Comparison of ENCODE assay signal across 3 cellular contexts in the genomic region with DNA sequence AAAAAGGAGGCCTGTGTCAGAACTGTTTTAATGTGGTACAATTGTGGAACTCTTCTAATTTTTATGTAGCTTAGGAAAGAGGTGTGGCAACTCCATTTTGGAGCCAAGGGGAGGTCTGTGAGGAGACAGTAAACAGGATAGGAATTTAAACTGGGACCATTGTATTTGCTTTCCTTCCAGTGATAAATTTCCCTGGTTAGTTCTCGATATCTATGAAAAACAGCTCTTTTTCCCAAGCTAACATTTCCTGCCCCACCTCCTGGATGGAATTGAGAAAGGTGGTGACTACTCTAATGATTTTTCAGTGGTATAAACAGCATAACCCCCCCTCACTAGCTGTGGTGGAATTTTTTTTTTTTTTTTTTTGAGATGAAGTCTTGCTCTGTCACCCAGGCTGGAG.
TF ChIP-seq lines count a peak whose summit lies in the region.

No MANE protein-coding gene starts in this region.

TF ChIP-seq in liver, 16 proteins besides CTCF, POLR2A, EP300 and RAD21:
- peak; percentile 32 for TF ChIP-seq YY1 (IDR thresholded peaks at IDR 0.05)
- no peak for TF ChIP-seq HNF4G (IDR thresholded peaks at IDR 0.05)
- TF ChIP-seq RXRA (IDR thresholded peaks at IDR 0.05): no peak

TF ChIP-seq in HepG2, 621 proteins besides CTCF, POLR2A, EP300 and RAD21:
- no peak for TF ChIP-seq JARID2 (CRISPR knock-in tag; IDR thresholded peaks at IDR 0.05; ENCODE audit: insufficient replicate concordance)
- no peak for TF ChIP-seq U2AF1 (optimal IDR thresholded peaks at IDR 0.05; ENCODE audit: low read depth, low read length)
- TF ChIP-seq NFIB (CRISPR knock-in tag; IDR thresholded peaks at IDR 0.05; ENCODE audit: borderline replicate concordance): no peak
- TF ChIP-seq ZNF709 (CRISPR knock-in tag; IDR thresholded peaks at IDR 0.05): no peak
- no peak for TF ChIP-seq MXI1 (IDR thresholded peaks at IDR 0.05; ENCODE audit: borderline replicate concordance, low read depth, low read length)
- TF ChIP-seq ZNF713 (CRISPR knock-in tag; IDR thresholded peaks at IDR 0.05): no peak
- no peak for TF ChIP-seq ZNF674 (CRISPR knock-in tag; IDR thresholded peaks at IDR 0.05; ENCODE audit: low read depth)
- no peak for TF ChIP-seq ZNF235 (CRISPR knock-in tag; IDR thresholded peaks at IDR 0.05; ENCODE audit: borderline replicate concordance)
- no peak for TF ChIP-seq CC2D1A (CRISPR knock-in tag; IDR thresholded peaks at IDR 0.05)
- no peak for TF ChIP-seq ELF3 (CRISPR knock-in tag; IDR thresholded peaks at IDR 0.05)
- TF ChIP-seq GLI4 (CRISPR knock-in tag; IDR thresholded peaks at IDR 0.05; ENCODE audit: borderline replicate concordance): no peak
- TF ChIP-seq KAT8 (CRISPR knock-in tag; IDR thresholded peaks at IDR 0.05): no peak
- TF ChIP-seq SPEN (CRISPR knock-in tag; IDR thresholded peaks at IDR 0.05; ENCODE audit: low read depth): no peak
- TF ChIP-seq ZNF530 (CRISPR knock-in tag; IDR thresholded peaks at IDR 0.05; ENCODE audit: low read depth): no peak
- no peak for TF ChIP-seq KLF9 (CRISPR knock-in tag; IDR thresholded peaks at IDR 0.05; ENCODE audit: low read depth)
- TF ChIP-seq SMAD3 (CRISPR knock-in tag; IDR thresholded peaks at IDR 0.05): no peak
- TF ChIP-seq ZNF761 (CRISPR knock-in tag; conservative IDR thresholded peaks at IDR 0.05): no peak
- TF ChIP-seq SMARCE1 (IDR thresholded peaks at IDR 0.05; ENCODE audit: borderline replicate concordance): no peak

TF ChIP-seq in endothelial cell of umbilical vein, 7 proteins besides CTCF, POLR2A, EP300 and RAD21:
- TF ChIP-seq JUN (IDR thresholded peaks at IDR 0.05; ENCODE audit: borderline replicate concordance, insufficient read depth, insufficient read length, low read depth) (no peak), EZH2 (IDR thresholded peaks at IDR 0.05; ENCODE audit: borderline replicate concordance, low read depth, low read length, severe bottlenecking) (no peak), FOS (IDR thresholded peaks at IDR 0.05; ENCODE audit: borderline replicate concordance, insufficient read depth, low read length) (no peak), POLR2AphosphoS5 (IDR thresholded peaks at IDR 0.05; ENCODE audit: insufficient read depth, low read depth, low read length) (no peak), MYC (IDR thresholded peaks at IDR 0.05; ENCODE audit: low read depth, low read length) (no peak), GATA2 (IDR thresholded peaks at IDR 0.05; ENCODE audit: insufficient read depth, insufficient read length, low read depth, low read length) (no peak)
- TF ChIP-seq, protein P1, sequence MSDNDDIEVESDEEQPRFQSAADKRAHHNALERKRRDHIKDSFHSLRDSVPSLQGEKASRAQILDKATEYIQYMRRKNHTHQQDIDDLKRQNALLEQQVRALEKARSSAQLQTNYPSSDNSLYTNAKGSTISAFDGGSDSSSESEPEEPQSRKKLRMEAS (IDR thresholded peaks at IDR 0.05; ENCODE audit: insufficient read depth, insufficient read length): no peak
